In the genomic region with DNA sequence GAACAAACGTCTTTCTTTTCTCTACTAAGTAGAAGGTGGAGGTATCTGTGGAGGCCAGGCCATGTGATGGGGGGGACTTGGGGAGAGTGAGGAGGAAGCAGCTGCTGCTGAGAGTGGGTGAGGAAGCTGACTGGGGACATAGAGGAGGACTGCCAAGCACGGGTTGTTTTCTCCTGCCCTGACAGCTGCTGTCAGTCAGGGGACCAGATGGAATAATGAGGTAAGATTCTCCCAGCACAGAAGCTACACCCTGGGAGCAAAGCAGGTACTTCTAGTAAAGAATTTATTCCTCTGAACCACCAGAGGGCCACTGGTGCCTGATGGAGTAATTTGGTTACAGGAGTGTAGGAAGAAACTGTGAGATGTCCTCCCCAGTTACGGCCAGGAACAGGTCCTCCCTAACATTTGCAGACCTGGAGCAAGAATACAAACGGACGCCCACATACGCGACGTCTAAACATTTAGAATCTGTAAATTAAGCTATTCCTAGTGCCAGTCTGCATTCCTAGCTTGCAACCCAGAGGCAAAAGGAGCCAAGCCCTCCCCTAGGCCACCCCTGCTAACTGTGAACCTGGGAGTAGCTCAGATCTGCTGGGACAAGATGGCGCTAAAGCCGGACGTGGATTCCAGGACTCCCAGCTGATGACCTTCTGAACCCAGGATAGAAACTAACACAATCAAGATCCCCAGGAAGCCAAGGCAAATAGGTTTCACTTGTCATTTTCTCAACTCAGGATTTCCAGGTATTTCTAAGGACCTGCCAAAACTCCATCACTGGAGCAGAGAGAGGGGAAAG, we compare ENCODE assay signal across 15 cellular contexts. TPM values are rescaled to one million over a fixed set of nuclear protein-coding genes. Genes with fewer than 3 reads are reported as not detected.
DNase-seq lines count a peak whose midpoint lies in the region; ATAC-seq and TF ChIP-seq lines count a peak whose summit lies in the region.
"Had no signal": no experiment of that assay in that cellular context is flagged by ENCODE, and none has a peak within 500 bp of the region (broad histone marks: within the 10 kb centered on the region; RNA-seq: fewer than 3 reads in every experiment).

No MANE protein-coding gene starts in this region.

- no peak for TF ChIP-seq POLR2A in breast epithelium (IDR thresholded peaks at IDR 0.05)

- no peaks in the 10 kb centered on the region for H3K9me3 ChIP-seq in breast epithelium
- H3K9me3 ChIP-seq: esophagus muscularis mucosa, SJSA1 had no signal

- H3K27ac ChIP-seq in breast epithelium (no peak overlapping the region), brain microvascular endothelial cell (no peak overlapping the region)
- H3K27ac ChIP-seq: esophagus muscularis mucosa, SJSA1 had no signal

- in situ Hi-C loops in T47D (cut with HindIII; ENCODE audit: low pct_unique_long_range_greater_than_20kb, low sequenced_read_pairs) (no loop called here), brain microvascular endothelial cell (cut with HindIII; ENCODE audit: low pct_ligation_motif_present, low sequenced_read_pairs) (loop anchor here (25.0 kb wide), 1 partner anchor 542 kb away; no protein-coding TSS in a partner anchor)

- H3K27ac Mint-ChIP-seq in stimulated activated memory B cell treated with anti-CD40 and anti-IgM and Interleukin-4, amounts not matched to agents 10 μg/mL and 1 μg/mL and 100 μg/mL, for 72 hours = peak overlapping the region; percentile 56
- H3K27ac Mint-ChIP-seq: stimulated activated effector memory CD8-positive, alpha-beta T cell treated with anti-CD3 and anti-CD28 coated beads, Interleukin-12 subunit alpha, Interleukin-12 subunit beta, amount 100 ng/mL, for 72 hours had no signal

- peaks cover 93% of the 10 kb centered on the region for H3K4me1 Mint-ChIP-seq in stimulated activated memory B cell treated with anti-CD40 and anti-IgM and Interleukin-4, amounts not matched to agents 10 μg/mL and 1 μg/mL and 100 μg/mL, for 72 hours

- intact Hi-C loops in breast epithelium (cut with DNase I; ENCODE audit: low total_unique reads) = no loop called here

- H3K27me3 Mint-ChIP-seq in stimulated activated memory B cell treated with anti-CD40 and anti-IgM and Interleukin-4, amounts not matched to agents 10 μg/mL and 1 μg/mL and 100 μg/mL, for 72 hours = no peaks in the 10 kb centered on the region

- H3K4me1 ChIP-seq in breast epithelium = no peaks in the 10 kb centered on the region
- H3K4me1 ChIP-seq: esophagus muscularis mucosa, SJSA1 had no signal

- H3K27me3 ChIP-seq in breast epithelium = no peaks in the 10 kb centered on the region
- no peaks in the 10 kb centered on the region for H3K27me3 ChIP-seq in brain microvascular endothelial cell (replicated peaks)
- H3K27me3 ChIP-seq: esophagus muscularis mucosa, SJSA1 had no signal

- peaks cover 10% of the 10 kb centered on the region for H3K36me3 Mint-ChIP-seq in stimulated activated memory B cell treated with anti-CD40 and anti-IgM and Interleukin-4, amounts not matched to agents 10 μg/mL and 1 μg/mL and 100 μg/mL, for 72 hours
- H3K36me3 Mint-ChIP-seq: stimulated activated effector memory CD8-positive, alpha-beta T cell treated with anti-CD3 and anti-CD28 coated beads, Interleukin-12 subunit alpha, Interleukin-12 subunit beta, amount 100 ng/mL, for 72 hours had no signal

- peak; percentile 41 to 60 for DNase-seq in T47D (ENCODE audit: low read depth in 1 of 2, low spot score in 1 of 2)
- DNase-seq in breast epithelium (ENCODE audit: low spot score in 2 of 2) = no peak
- DNase-seq in LNCaP clone FGC (ENCODE audit: low read depth) = no peak
- no peak for DNase-seq in brain microvascular endothelial cell
- DNase-seq in SW 1271 (lab: John Stamatoyannopoulos, UW) = no peak
- DNase-seq: activated CD4-positive, alpha-beta T cell treated with anti-CD3 and anti-CD28 coated beads, Interleukin-2, amount 50 U/mL, for 1 hour; activated effector memory CD4-positive, alpha-beta T cell treated with anti-CD3 and anti-CD28 coated beads, Interleukin-2, amount 50 U/mL, for 16 hours; stimulated activated CD4-positive, alpha-beta T cell treated with anti-CD3 and anti-CD28 coated beads, Interleukin-1b, Interleukin-23, amount 100 ng/mL, for 48 hours had no signal

- no peak overlapping the region for H3K4me3 Mint-ChIP-seq in stimulated activated memory B cell treated with anti-CD40 and anti-IgM and Interleukin-4, amounts not matched to agents 10 μg/mL and 1 μg/mL and 100 μg/mL, for 72 hours
- H3K4me3 Mint-ChIP-seq: stimulated activated effector memory CD8-positive, alpha-beta T cell treated with anti-CD3 and anti-CD28 coated beads, Interleukin-12 subunit alpha, Interleukin-12 subunit beta, amount 100 ng/mL, for 72 hours had no signal

- H3K36me3 ChIP-seq in breast epithelium (no peaks in the 10 kb centered on the region), brain microvascular endothelial cell (replicated peaks) (no peaks in the 10 kb centered on the region)
- H3K36me3 ChIP-seq: esophagus muscularis mucosa, SJSA1 had no signal

- TF ChIP-seq CTCF in breast epithelium (IDR thresholded peaks at IDR 0.05) = no peak
- 0 out of 2 replicates have a peak, but pooled peaks have one; percentile 1 for TF ChIP-seq CTCF in LNCaP clone FGC (IDR thresholded peaks at IDR 0.05; ENCODE audit: control insufficient read depth, extremely low read depth, insufficient read depth)
- TF ChIP-seq CTCF in brain microvascular endothelial cell (IDR thresholded peaks at IDR 0.05; ENCODE audit: low read depth, low read length, missing control alignments) = peak; percentile 20

- no peaks in the 10 kb centered on the region for H3K9me3 Mint-ChIP-seq in stimulated activated memory B cell treated with anti-CD40 and anti-IgM and Interleukin-4, amounts not matched to agents 10 μg/mL and 1 μg/mL and 100 μg/mL, for 72 hours
- H3K9me3 Mint-ChIP-seq: stimulated activated effector memory CD8-positive, alpha-beta T cell treated with anti-CD3 and anti-CD28 coated beads, Interleukin-12 subunit alpha, Interleukin-12 subunit beta, amount 100 ng/mL, for 72 hours had no signal

- no peak overlapping the region for H3K4me3 ChIP-seq in breast epithelium
- H3K4me3 ChIP-seq in LNCaP clone FGC (ENCODE audit: low read depth, low read length) = no peak overlapping the region
- H3K4me3 ChIP-seq in brain microvascular endothelial cell (ENCODE audit: low read depth, low read length) = no peak overlapping the region
- H3K4me3 ChIP-seq: esophagus muscularis mucosa, lung, SJSA1 had no signal

- no peak for ATAC-seq in stimulated activated memory B cell treated with anti-CD40 and anti-IgM and Interleukin-4, amounts not matched to agents 10 μg/mL and 1 μg/mL and 100 μg/mL, for 72 hours
- ATAC-seq in GM18502 (IDR thresholded peaks at IDR 0.05; ENCODE audit: poor library complexity, unreplicated experiment) (no peak), HG02623 (IDR thresholded peaks at IDR 0.05; ENCODE audit: unreplicated experiment) (no peak)
- ATAC-seq: stimulated activated effector memory CD8-positive, alpha-beta T cell treated with anti-CD3 and anti-CD28 coated beads, Interleukin-12 subunit alpha, Interleukin-12 subunit beta, amount 100 ng/mL, for 72 hours had no signal

RNA-seq across cellular contexts. Expression of gene CRYGS, which starts 14.8 kb away (rescaled TPM):
- 1 to 10 TPM; 3.8 to 5.9 (median 4.2) TPM for total RNA-seq in breast epithelium

RNA-seq across cellular contexts. Expression of gene TBCCD1, which starts 37.7 kb away (rescaled TPM):
- total RNA-seq in breast epithelium = 10 to 100 TPM; 15.0 to 19.6 (median 17.4) TPM

RNA-seq across cellular contexts. Expression of gene DNAJB11, which starts 41.1 kb away (rescaled TPM):
- 10 to 100 TPM; 40.0 to 41.6 (median 41.6) TPM for total RNA-seq in breast epithelium

Comparison
In these comparisons a context has a peak if more than half of its experiments do, and no peak if none do; other contexts are left out.
1. DNase-seq: peak in T47D (2 of 2); none in breast epithelium (0 of 2), LNCaP clone FGC (single experiment), brain microvascular endothelial cell (single experiment) and SW 1271 (0 of 2).
2. CTCF ChIP-seq: peak in LNCaP clone FGC (single experiment) and brain microvascular endothelial cell (single experiment); none in breast epithelium (0 of 3).